In genomic region chr20:63846128-63846771, GRCh38 we compare ENCODE assay signal across 9 cellular contexts. TPM values are rescaled to one million over a fixed set of nuclear protein-coding genes. Genes with fewer than 3 reads are reported as not detected.
DNase-seq lines count a peak whose midpoint lies in the region; ATAC-seq and TF ChIP-seq lines count a peak whose summit lies in the region.
"Had no signal": no experiment of that assay in that cellular context is flagged by ENCODE, and none has a peak within 500 bp of the region (broad histone marks: within the 10 kb centered on the region; RNA-seq: fewer than 3 reads in every experiment).

No MANE protein-coding gene starts in this region.

- H3K9me3 ChIP-seq in HUES64 (ENCODE audit: insufficient read depth, low read depth, low read length), result no peaks in the 10 kb centered on the region

- peak overlapping the region; percentile 57 for H3K4ac ChIP-seq in mesendoderm (ENCODE audit: low read depth, low read length)

- no peaks in the 10 kb centered on the region for H3K27me3 ChIP-seq in HUES64 (ENCODE audit: insufficient read depth, low read length)
- H3K27me3 ChIP-seq in mesendoderm (ENCODE audit: insufficient read depth, low read length, poor library complexity), result no peaks in the 10 kb centered on the region

- no peak for TF ChIP-seq CTCF in choroid plexus epithelial cell (conservative IDR thresholded peaks at IDR 0.05; ENCODE audit: low read depth, low read length)

- peak overlapping the region; percentile 90 for H3K56ac ChIP-seq in mesendoderm (ENCODE audit: low read length)

- no peaks in the 10 kb centered on the region for H3K79me1 ChIP-seq in mesendoderm (ENCODE audit: low read length)

- H3K4me3 ChIP-seq in HUES64 (ENCODE audit: low read length) (peak overlapping the region; percentile 51), choroid plexus epithelial cell (ENCODE audit: low read depth, low read length) (peak overlapping the region; percentile 34), mesendoderm (ENCODE audit: low read length) (no peak overlapping the region)

- no peak for ATAC-seq in HG02885 (IDR thresholded peaks at IDR 0.05; ENCODE audit: poor library complexity, unreplicated experiment)

- no peak overlapping the region for H2BK15ac ChIP-seq in mesendoderm (replicated peaks; ENCODE audit: low read depth)

- H3K18ac ChIP-seq in mesendoderm (ENCODE audit: low read length), result peak overlapping the region; percentile 61

- H3K27ac ChIP-seq in HUES64 (ENCODE audit: low read depth, low read length) (peak overlapping the region; percentile 86), mesendoderm (ENCODE audit: low read depth, low read length) (peak overlapping the region; percentile 90)

- peak overlapping the region; percentile 15 for H3K23ac ChIP-seq in mesendoderm (ENCODE audit: low read length)

- no peaks in the 10 kb centered on the region for H3K79me2 ChIP-seq in mesendoderm (ENCODE audit: control insufficient read depth, insufficient read depth, low read length)

- peak overlapping the region; percentile 75 for H2BK5ac ChIP-seq in mesendoderm (ENCODE audit: low read length)

- DNase-seq in AG08396 (ENCODE audit: low spot score) (peak; percentile 70), choroid plexus epithelial cell (ENCODE audit: low read depth) (peak; percentile 61), mesendoderm (peak; percentile 94), Kasumi-1 (lab: John Stamatoyannopoulos, UW) (no peak), kidney glomerular epithelial cell (lab: John Stamatoyannopoulos, UW) (no peak), COR-L47 (lab: John Stamatoyannopoulos, UW) (no peak)
- DNase-seq: DMS79 had no signal

- H3K36me3 ChIP-seq in HUES64 (ENCODE audit: insufficient read depth, low read length) (no peaks in the 10 kb centered on the region), mesendoderm (ENCODE audit: control insufficient read depth, insufficient read depth, low read length) (no peaks in the 10 kb centered on the region)

- no peak overlapping the region for H4K8ac ChIP-seq in mesendoderm (ENCODE audit: low read depth, low read length)

- H3K4me1 ChIP-seq in HUES64 (ENCODE audit: insufficient read depth, low read length) (peaks cover 18% of the 10 kb centered on the region), mesendoderm (ENCODE audit: control insufficient read depth, low read depth, low read length) (peaks cover 8% of the 10 kb centered on the region)

- H4K5ac ChIP-seq in mesendoderm (ENCODE audit: low read length), result no peak overlapping the region

- 3% methylated on average over 21 of the region's 24 CpGs for WGBS in HUES64
- WGBS in mesendoderm (ENCODE audit: extremely low coverage, insufficient coverage, low lambda C conversion rate), result no CpG with 5 or more reads among the region's 24 CpGs

- H3K9ac ChIP-seq in HUES64 (ENCODE audit: low read depth, low read length), result peak overlapping the region; percentile 54
- H3K9ac ChIP-seq in mesendoderm (ENCODE audit: low read length), result peak overlapping the region; percentile 83

- no peak overlapping the region for H2BK120ac ChIP-seq in mesendoderm (ENCODE audit: low read depth, low read length)

- no peak overlapping the region for H2AK5ac ChIP-seq in mesendoderm (ENCODE audit: low read length)

- peak overlapping the region; percentile 79 for H3K4me2 ChIP-seq in mesendoderm (ENCODE audit: low read length)

RNA-seq across cellular contexts. Expression of gene ABHD16B, which starts 15.0 kb away (rescaled TPM):
- not detected for polyA plus RNA-seq in HUES64 (2013, experiment 1 of 2)
- polyA plus RNA-seq in HUES64 (2013, experiment 2 of 2), result not detected
- polyA plus RNA-seq in mesendoderm (2013, experiment 1 of 2), result not detected
- polyA plus RNA-seq in mesendoderm (2013, experiment 2 of 2), result not detected

RNA-seq across cellular contexts. Expression of gene ZBTB46, which starts 15.2 kb away (rescaled TPM):
- 5.9 TPM for polyA plus RNA-seq in HUES64 (2013, experiment 1 of 2)
- polyA plus RNA-seq in HUES64 (2013, experiment 2 of 2), result 8.4 TPM
- 4.2 TPM for polyA plus RNA-seq in mesendoderm (2013, experiment 1 of 2)
- polyA plus RNA-seq in mesendoderm (2013, experiment 2 of 2), result 4.3 TPM

RNA-seq across cellular contexts. Expression of gene TPD52L2, which starts 18.8 kb away (rescaled TPM):
- polyA plus RNA-seq in HUES64 (2013, experiment 1 of 2), result 68.5 TPM
- polyA plus RNA-seq in HUES64 (2013, experiment 2 of 2), result 63.7 TPM
- 68.0 TPM for polyA plus RNA-seq in mesendoderm (2013, experiment 1 of 2)
- 67.4 TPM for polyA plus RNA-seq in mesendoderm (2013, experiment 2 of 2)

RNA-seq across cellular contexts. Expression of gene DNAJC5, which starts 48.7 kb away (rescaled TPM):
- polyA plus RNA-seq in HUES64 (2013, experiment 1 of 2), result 19.1 TPM
- 19.7 TPM for polyA plus RNA-seq in HUES64 (2013, experiment 2 of 2)
- 17.5 TPM for polyA plus RNA-seq in mesendoderm (2013, experiment 1 of 2)
- 17.4 TPM for polyA plus RNA-seq in mesendoderm (2013, experiment 2 of 2)

Comparison
In these comparisons a context has a peak if more than half of its experiments do, and no peak if none do; other contexts are left out.
1. DNase-seq: peak in AG08396 (single experiment), choroid plexus epithelial cell (single experiment) and mesendoderm (single experiment); none in Kasumi-1 (0 of 2), kidney glomerular epithelial cell (single experiment) and COR-L47 (single experiment).